28 cellular contexts compared by ENCODE assay signal in the genomic region with DNA sequence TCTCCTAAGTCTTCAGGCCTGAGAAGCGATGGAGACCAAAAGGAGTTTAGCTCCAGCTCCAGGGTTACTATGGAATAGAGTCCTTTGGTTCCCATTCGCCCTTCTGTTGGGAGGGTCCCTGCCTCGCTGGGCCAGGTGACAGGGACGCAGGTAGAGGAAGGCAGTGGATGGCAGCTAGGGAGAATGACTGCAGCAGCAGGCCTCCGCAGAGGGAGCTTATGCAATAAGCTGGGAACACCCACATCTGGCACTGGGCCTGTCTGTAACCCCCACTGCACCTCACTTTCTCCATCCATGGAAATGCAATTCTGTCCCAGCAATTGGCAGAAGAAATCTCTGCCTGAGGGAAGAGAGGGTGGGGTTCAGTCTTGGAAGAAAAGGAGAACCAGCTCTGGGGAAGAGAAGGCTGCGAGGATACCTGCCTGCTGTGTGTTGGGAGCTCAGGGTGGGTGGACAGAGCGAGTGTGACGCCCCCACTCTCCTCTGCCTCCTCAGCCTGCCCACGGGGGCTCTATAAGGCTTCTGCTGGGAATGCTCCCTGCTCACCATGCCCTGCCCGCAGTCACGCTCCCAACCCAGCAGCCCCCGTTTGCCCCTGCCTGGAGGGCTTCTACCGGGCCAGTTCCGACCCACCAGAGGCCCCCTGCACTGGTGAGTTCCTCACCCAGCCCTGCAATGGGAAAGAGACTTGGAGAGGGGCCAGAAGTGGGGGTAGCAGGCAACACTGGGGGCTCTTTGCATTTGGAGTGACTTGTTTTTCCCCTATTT. TPM values are rescaled to one million over a fixed set of nuclear protein-coding genes. Genes with fewer than 3 reads are reported as not detected.
DNase-seq lines count a peak whose midpoint lies in the region; ATAC-seq and TF ChIP-seq lines count a peak whose summit lies in the region.
"Had no signal": no experiment of that assay in that cellular context is flagged by ENCODE, and none has a peak within 500 bp of the region (broad histone marks: within the 10 kb centered on the region; RNA-seq: fewer than 3 reads in every experiment).

No MANE protein-coding gene starts in this region.

- no peaks in the 10 kb centered on the region for H3K9me2 ChIP-seq in PC-3 (replicated peaks; ENCODE audit: low read length)

- no peak overlapping the region for H3K9ac ChIP-seq in PC-3 (ENCODE audit: low read length)

- H3K4me1 ChIP-seq in PC-3 (ENCODE audit: insufficient read depth, low read length): no peaks in the 10 kb centered on the region; the same call in 1 of the 2 replicates
- H3K4me1 ChIP-seq: gastroesophageal sphincter, right lobe of liver had no signal

- POLR2A ChIA-PET in PC-3 (lab: Charles Lee; ENCODE audit: unreplicated experiment): no interaction called here

- H3K36me3 ChIP-seq in PC-3 (ENCODE audit: low read depth, low read length): peaks cover 4% of the 10 kb centered on the region
- H3K36me3 ChIP-seq: right lobe of liver, thyroid gland had no signal

- CTCF ChIA-PET in PC-3 (lab: Charles Lee): no interaction called here

- no peak for TF ChIP-seq CTCF in PC-3 (conservative IDR thresholded peaks at IDR 0.05; ENCODE audit: low read depth, low read length)

- no peak overlapping the region for H3K4me3 ChIP-seq in PC-3 (ENCODE audit: low read length)
- H3K4me3 ChIP-seq: body of pancreas, gastroesophageal sphincter, right lobe of liver, thyroid gland had no signal

- no peaks in the 10 kb centered on the region for H3K9me3 ChIP-seq in PC-3 (ENCODE audit: low read length)
- H3K9me3 ChIP-seq: body of pancreas, gastroesophageal sphincter, right lobe of liver, thyroid gland had no signal

- no peaks in the 10 kb centered on the region for H3K79me2 ChIP-seq in PC-3 (ENCODE audit: low read length)

- H3K4me2 ChIP-seq in PC-3 (ENCODE audit: low read length): no peak overlapping the region

- no peak overlapping the region for H3K27ac ChIP-seq in PC-3 (ENCODE audit: low read length)
- H3K27ac ChIP-seq: body of pancreas, gastroesophageal sphincter, right lobe of liver, thyroid gland had no signal

- no peaks in the 10 kb centered on the region for H3F3A ChIP-seq in PC-3 (ENCODE audit: low read length, unreplicated experiment)

- intact Hi-C loops in head of caudate nucleus (cut with DNase I): no loop called here
- intact Hi-C loops in PC-3 (cut with micrococcal nuclease): loop anchor here (5.0 kb wide), 1 partner anchor 53 kb away; no protein-coding TSS in a partner anchor

- no TSS peak for BruUV-seq in PC-3 (replicated peaks; lab: Mats Ljungman, UMichigan)

- H2AFZ ChIP-seq in PC-3 (ENCODE audit: low read length): no peak overlapping the region

- no peaks in the 10 kb centered on the region for H3K27me3 ChIP-seq in PC-3 (ENCODE audit: low read length)
- H3K27me3 ChIP-seq: body of pancreas, right lobe of liver, thyroid gland had no signal

- H4K20me1 ChIP-seq in PC-3 (ENCODE audit: low read length): no peaks in the 10 kb centered on the region

- DNase-seq in GM03348 (ENCODE audit: low spot score) (peak; percentile 4), amniotic epithelial cell (ENCODE audit: low read depth) (peak; percentile 7), head of caudate nucleus (peak in 37 of 42 donors; percentile 37 to 91 (median 69)), superior temporal gyrus (ENCODE audit: extremely low spot score) (peak; percentile 63), PC-3 (no peak)
- DNase-seq: activated gamma-delta T cell treated with Interleukin-2 at 50 U/mL for 16 hours; activated T-cell treated with anti-CD3 and anti-CD28 coated beads, Interleukin-2, amount 50 U/mL, for 24 hours; body of pancreas; dermis blood vessel endothelial cell; DMS153; hippocampal formation; left cardiac atrium; NCI-H1436 treated with DMSO at 0.1 percent for 48 hours; NCI-H2107; NCI-H345; right lobe of liver; SIG-M5; stimulated activated CD4-positive, alpha-beta T cell treated with anti-CD3 and anti-CD28 coated beads, Interleukin-12 subunit alpha, Interleukin-12 subunit beta, amount 100 ng/mL, for 4 hours; stimulated activated CD4-positive, alpha-beta T cell treated with anti-CD3 and anti-CD28 coated beads, Interleukin-2, amount 100 ng/mL, for 48 hours; stimulated activated naive CD8-positive, alpha-beta T cell treated with anti-CD3 and anti-CD28 coated beads, Interleukin-15, amount 100 ng/mL, for 72 hours; thyroid gland had no signal

- ATAC-seq in GM18498 (IDR thresholded peaks at IDR 0.05; ENCODE audit: unreplicated experiment) (no peak), PC-3 (no peak), GM19452 (IDR thresholded peaks at IDR 0.05; ENCODE audit: unreplicated experiment) (no peak)
- ATAC-seq: body of pancreas; gastroesophageal sphincter; left cardiac atrium; stimulated activated naive CD8-positive, alpha-beta T cell treated with anti-CD3 and anti-CD28 coated beads, Interleukin-15, amount 100 ng/mL, for 72 hours had no signal

RNA-seq across cellular contexts. Expression of gene EPHB6, which starts 10.3 kb away (rescaled TPM):
- 30.5 and 48.2 TPM in 2 replicates for total RNA-seq in PC-3 (2014; rRNA removed)

RNA-seq across cellular contexts. Expression of gene TRPV6, which starts 20.4 kb away (rescaled TPM):
- total RNA-seq in PC-3 (2014; rRNA removed): 0.63 and 1.4 TPM in 2 replicates
- total RNA-seq: activated CD8-positive, alpha-beta memory T cell treated with anti-CD3 and anti-CD28 coated beads for 36 hours; dermis blood vessel endothelial cell; fibroblast of lung; LHCN-M2; lung microvascular endothelial cell had no signal
